8 cellular contexts compared by ENCODE assay signal in genomic region chr16:56423584-56424403, GRCh38. TPM values are rescaled to one million over a fixed set of nuclear protein-coding genes. Genes with fewer than 3 reads are reported as not detected.
A peak's percentile ranks its signal among the peaks of the same experiment; 100 is the strongest.
DNase-seq lines count a peak whose midpoint lies in the region; ATAC-seq and TF ChIP-seq lines count a peak whose summit lies in the region.

No MANE protein-coding gene starts in this region.

- peaks cover 50% of the 10 kb centered on the region for H3K4me1 Mint-ChIP-seq in activated CD4-positive, alpha-beta T cell treated with anti-CD3 and anti-CD28 coated beads, Interleukin-2, amount 10 ng/mL, durations not matched to agents 7 days and 5 days
- peaks cover 36 to 41% of the 10 kb centered on the region in 2 donors for H3K4me1 Mint-ChIP-seq in natural killer cell

- ATAC-seq in PC-3 (no peak), natural killer cell (no peak)

- H3K4me3 ChIP-seq in PC-3 (ENCODE audit: low read length) (peak overlapping the region; percentile 69), duodenal mucosa (ENCODE audit: low read depth in 1 of 2, low read length in 2 of 2) (peak overlapping the region; percentile 74 to 79)

- intact Hi-C loops in PC-3 (cut with micrococcal nuclease), result no loop called here
- intact Hi-C loops in natural killer cell (cut with micrococcal nuclease), result loop anchor here (2.0 kb wide), 1 partner anchor 27 kb away; the partner anchor contains the start of genes NUDT21 and OGFOD1

- H2AFZ ChIP-seq in PC-3 (ENCODE audit: low read length), result no peak overlapping the region

- H3K4me3 Mint-ChIP-seq in activated CD4-positive, alpha-beta T cell treated with anti-CD3 and anti-CD28 coated beads, Interleukin-2, amount 10 ng/mL, durations not matched to agents 7 days and 5 days, result peak overlapping the region; percentile 92
- peak overlapping the region; percentile 96 for H3K4me3 Mint-ChIP-seq in natural killer cell

- H3K27me3 ChIP-seq in PC-3 (ENCODE audit: low read length) (no peaks in the 10 kb centered on the region), duodenal mucosa (ENCODE audit: control insufficient read depth in 1 of 2, insufficient read depth in 2 of 2, low read length in 2 of 2) (no peaks in the 10 kb centered on the region)

- CTCF ChIA-PET in activated CD4-positive, alpha-beta T cell treated with anti-CD3 and anti-CD28 coated beads, Interleukin-2, amount 10 ng/mL, durations not matched to agents 7 days and 5 days (lab: Charles Lee), result no interaction called here
- CTCF ChIA-PET in PC-3 (lab: Charles Lee), result no interaction called here

- H3K4me2 ChIP-seq in PC-3 (ENCODE audit: low read length), result peak overlapping the region; percentile 87

- peaks cover 3% of the 10 kb centered on the region for H3F3A ChIP-seq in PC-3 (ENCODE audit: low read length, unreplicated experiment)

- H3K9ac ChIP-seq in PC-3 (ENCODE audit: low read length) (peak overlapping the region; percentile 77), duodenal mucosa (ENCODE audit: low read depth in 1 of 2, low read length in 2 of 2) (peak overlapping the region; percentile 61 to 73)

- POLR2A ChIA-PET in activated CD4-positive, alpha-beta T cell treated with anti-CD3 and anti-CD28 coated beads, Interleukin-2, amount 10 ng/mL, durations not matched to agents 7 days and 5 days (lab: Charles Lee), result no interaction called here
- POLR2A ChIA-PET in PC-3 (lab: Charles Lee; ENCODE audit: unreplicated experiment), result no interaction called here

- H4K20me1 ChIP-seq in PC-3 (ENCODE audit: low read length), result peaks cover 22% of the 10 kb centered on the region; the same call in 1 of the 2 replicates

- no peaks in the 10 kb centered on the region for H3K9me3 ChIP-seq in PC-3 (ENCODE audit: low read length)
- H3K9me3 ChIP-seq in duodenal mucosa (ENCODE audit: control insufficient read depth in 1 of 2, low read length in 2 of 2), result no peaks in the 10 kb centered on the region

- peaks cover 60% of the 10 kb centered on the region for H3K79me2 ChIP-seq in PC-3 (ENCODE audit: low read length)

- H3K27ac Mint-ChIP-seq in activated CD4-positive, alpha-beta T cell treated with anti-CD3 and anti-CD28 coated beads, Interleukin-2, amount 10 ng/mL, durations not matched to agents 7 days and 5 days, result peak overlapping the region; percentile 87
- peak overlapping the region; percentile 82 to 91 for H3K27ac Mint-ChIP-seq in natural killer cell

- peaks cover 44% of the 10 kb centered on the region for H3K4me1 ChIP-seq in PC-3 (ENCODE audit: insufficient read depth, low read length)
- peaks cover 22 to 27% of the 10 kb centered on the region in 2 donors for H3K4me1 ChIP-seq in duodenal mucosa (ENCODE audit: control insufficient read depth in 1 of 2, insufficient read depth in 2 of 2, low read length in 2 of 2)

- H3K27ac ChIP-seq in PC-3 (ENCODE audit: low read length) (no peak overlapping the region), duodenal mucosa (ENCODE audit: low read depth, low read length) (no peak overlapping the region)

- DNase-seq in activated CD4-positive, alpha-beta T cell treated with anti-CD3 and anti-CD28 coated beads, Interleukin-2, amount 10 ng/mL, durations not matched to agents 7 days and 5 days, result peak; percentile 20
- no peak for DNase-seq in activated CD4-positive, alpha-beta T cell treated with anti-CD3 and anti-CD28 coated beads for 1 hour
- DNase-seq in PC-3 (no peak), natural killer cell (no peak), amniotic stem cell (lab: John Stamatoyannopoulos, UW) (no peak), NCI-H524 (lab: John Stamatoyannopoulos, UW) (no peak)
- no peak for DNase-seq in stimulated activated CD4-positive, alpha-beta T cell treated with anti-CD3 and anti-CD28 coated beads, Interleukin-2, amount 100 ng/mL, for 48 hours

- TSS peak; percentile 48 for BruUV-seq in PC-3 (replicated peaks; lab: Mats Ljungman, UMichigan)

- H3K9me3 Mint-ChIP-seq in activated CD4-positive, alpha-beta T cell treated with anti-CD3 and anti-CD28 coated beads, Interleukin-2, amount 10 ng/mL, durations not matched to agents 7 days and 5 days, result no peaks in the 10 kb centered on the region
- no peaks in the 10 kb centered on the region for H3K9me3 Mint-ChIP-seq in natural killer cell

- no peak for TF ChIP-seq CTCF in PC-3 (conservative IDR thresholded peaks at IDR 0.05; ENCODE audit: low read depth, low read length)
- TF ChIP-seq CTCF in natural killer cell (IDR thresholded peaks at IDR 0.05), result no peak

- peaks cover 6% of the 10 kb centered on the region for H3K36me3 Mint-ChIP-seq in activated CD4-positive, alpha-beta T cell treated with anti-CD3 and anti-CD28 coated beads, Interleukin-2, amount 10 ng/mL, durations not matched to agents 7 days and 5 days (ENCODE audit: low read depth)
- H3K36me3 Mint-ChIP-seq in natural killer cell, result no peaks in the 10 kb centered on the region

- no peaks in the 10 kb centered on the region for H3K36me3 ChIP-seq in PC-3 (ENCODE audit: low read depth, low read length)
- H3K36me3 ChIP-seq in duodenal mucosa (ENCODE audit: control insufficient read depth in 1 of 2, insufficient read depth in 2 of 2, low read length in 2 of 2), result peaks cover 0 to 3% of the 10 kb centered on the region in 2 donors

- no peaks in the 10 kb centered on the region for H3K9me2 ChIP-seq in PC-3 (replicated peaks; ENCODE audit: low read length)

- no peaks in the 10 kb centered on the region for H3K27me3 Mint-ChIP-seq in activated CD4-positive, alpha-beta T cell treated with anti-CD3 and anti-CD28 coated beads, Interleukin-2, amount 10 ng/mL, durations not matched to agents 7 days and 5 days
- no peaks in the 10 kb centered on the region for H3K27me3 Mint-ChIP-seq in natural killer cell (ENCODE audit: low read depth in 2 of 2)

RNA-seq across cellular contexts. Expression of gene AMFR, which starts 1.6 kb away (rescaled TPM):
- 10 to 100 TPM; 52.5 to 58.5 TPM for total RNA-seq in activated CD4-positive, alpha-beta T cell treated with anti-CD3 and anti-CD28 coated beads, Interleukin-2, amount 10 ng/mL, durations not matched to agents 7 days and 5 days
- total RNA-seq in PC-3 (2014; rRNA removed) (98.9 and 107 TPM in 2 replicates), natural killer cell (10 to 100 TPM; 58.4 to 87.1 (median 71.7) TPM)

RNA-seq across cellular contexts. Expression of gene NUDT21, which starts 27.3 kb away (rescaled TPM):
- total RNA-seq in activated CD4-positive, alpha-beta T cell treated with anti-CD3 and anti-CD28 coated beads, Interleukin-2, amount 10 ng/mL, durations not matched to agents 7 days and 5 days, result 100 to 1,000 TPM; 213 to 241 TPM
- total RNA-seq in PC-3 (2014; rRNA removed) (44.5 and 109 TPM in 2 replicates), natural killer cell (100 to 1,000 TPM in 1 of 3 donors, 10 to 100 TPM in 2; 78.1 to 108 (median 90.0) TPM)

RNA-seq across cellular contexts. Expression of gene OGFOD1, which starts 27.6 kb away (rescaled TPM):
- 10 to 100 TPM; 43.8 to 44.2 TPM for total RNA-seq in activated CD4-positive, alpha-beta T cell treated with anti-CD3 and anti-CD28 coated beads, Interleukin-2, amount 10 ng/mL, durations not matched to agents 7 days and 5 days
- total RNA-seq in PC-3 (2014; rRNA removed), result 46.4 and 55.5 TPM in 2 replicates
- total RNA-seq in natural killer cell, result 10 to 100 TPM; 12.7 to 20.6 (median 13.1) TPM
